ENCODE assay signal across 18 cellular contexts in the genomic region with DNA sequence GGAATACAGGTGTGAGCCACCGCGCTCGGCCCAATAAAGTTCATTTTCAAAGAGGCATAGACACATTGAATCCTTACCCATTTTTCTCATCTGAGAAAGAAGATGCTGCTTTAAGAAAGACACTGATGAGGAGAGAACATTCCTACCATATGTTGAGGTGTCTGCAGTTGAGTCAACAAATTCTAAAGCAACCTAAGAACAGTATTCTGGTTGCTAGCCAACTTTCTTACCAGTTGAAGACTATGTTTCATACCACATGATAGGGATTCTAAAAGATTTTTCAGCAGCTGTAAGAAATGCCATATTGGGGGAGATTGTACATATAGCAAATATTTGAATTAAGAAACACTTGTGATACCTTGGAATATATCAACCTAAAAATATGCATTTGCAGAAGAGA.
A peak's percentile ranks its signal among the peaks of the same experiment; 100 is the strongest.
DNase-seq lines count a peak whose midpoint lies in the region; ATAC-seq and TF ChIP-seq lines count a peak whose summit lies in the region.
"Had no signal": no experiment of that assay in that cellular context is flagged by ENCODE, and none has a peak within 500 bp of the region (broad histone marks: within the 10 kb centered on the region; RNA-seq: fewer than 3 reads in every experiment).

No MANE protein-coding gene starts in this region.

- peaks cover 0 to 7% of the 10 kb centered on the region in 2 donors for H3K9me3 Mint-ChIP-seq in stimulated activated naive CD8-positive, alpha-beta T cell treated with anti-CD3 and anti-CD28 coated beads, Interleukin-15, amount 100 ng/mL, for 72 hours

- TF ChIP-seq CTCF in fibroblast of mammary gland (conservative IDR thresholded peaks at IDR 0.05; ENCODE audit: control insufficient read depth, insufficient read depth, low read depth, low read length), result no peak

- peaks cover 12% of the 10 kb centered on the region for H3K27me3 Mint-ChIP-seq in stimulated activated naive CD8-positive, alpha-beta T cell treated with anti-CD3 and anti-CD28 coated beads, Interleukin-15, amount 100 ng/mL, for 72 hours

- no peak overlapping the region for H3K4me3 ChIP-seq in fibroblast of mammary gland (ENCODE audit: control insufficient read depth, low read depth, low read length)
- H3K4me3 ChIP-seq in skeletal muscle cell (ENCODE audit: low read depth, low read length), result no peak overlapping the region
- H3K4me3 ChIP-seq: HAP-1 had no signal

- no peak overlapping the region for H3K4me3 Mint-ChIP-seq in stimulated activated naive CD8-positive, alpha-beta T cell treated with anti-CD3 and anti-CD28 coated beads, Interleukin-15, amount 100 ng/mL, for 72 hours

- CTCF ChIA-PET in HEK293T (lab: Yijun Ruan, JAX), result no interaction called here

- H3K27ac Mint-ChIP-seq in stimulated activated naive CD8-positive, alpha-beta T cell treated with anti-CD3 and anti-CD28 coated beads, Interleukin-15, amount 100 ng/mL, for 72 hours, result no peak overlapping the region

- H3K4me1 Mint-ChIP-seq in stimulated activated naive CD8-positive, alpha-beta T cell treated with anti-CD3 and anti-CD28 coated beads, Interleukin-15, amount 100 ng/mL, for 72 hours, result no peaks in the 10 kb centered on the region

- no peak for ATAC-seq in HG03571 (IDR thresholded peaks at IDR 0.05; ENCODE audit: unreplicated experiment)
- ATAC-seq in stimulated activated naive CD8-positive, alpha-beta T cell treated with anti-CD3 and anti-CD28 coated beads, Interleukin-15, amount 100 ng/mL, for 72 hours, result no peak

- POLR2A ChIA-PET in HEK293T (lab: Yijun Ruan, JAX), result no interaction called here

- DNase-seq in HCEC 1CT (peak; percentile 83), amniotic epithelial cell (ENCODE audit: low read depth) (peak; percentile 88), fibroblast of mammary gland (ENCODE audit: low read depth) (peak; percentile 81), skeletal muscle cell (ENCODE audit: low read depth) (peak; percentile 72), NCI-H1694 (lab: John Stamatoyannopoulos, UW) (no peak), HEK293T (ENCODE audit: extremely low spot score) (no peak)
- DNase-seq in stimulated activated naive CD8-positive, alpha-beta T cell treated with anti-CD3 and anti-CD28 coated beads, Interleukin-15, amount 100 ng/mL, for 72 hours, result no peak
- DNase-seq: AML-193, DMS79 treated with DMSO at 0.1 percent for 48 hours, GDM1, NCI-H1092 treated with DMSO at 0.1 percent for 48 hours, NCI-H146, NCI-H2081 treated with DMSO at 0.1 percent for 48 hours, NCI-H510A, NCI-H774, SHP77 treated with DMSO at 0.1 percent for 48 hours had no signal

TF ChIP-seq in HEK293T, 16 proteins besides CTCF, POLR2A, EP300 and RAD21:
- TF ChIP-seq ARNT (IDR thresholded peaks at IDR 0.05), result no peak
- TF ChIP-seq FOXM1 (IDR thresholded peaks at IDR 0.05; ENCODE audit: borderline replicate concordance), result no peak
- no peak for TF ChIP-seq ZNF384 (IDR thresholded peaks at IDR 0.05)
- TF ChIP-seq BHLHE40 (IDR thresholded peaks at IDR 0.05; ENCODE audit: borderline replicate concordance), result no peak
- no peak for TF ChIP-seq L3MBTL2 (conservative IDR thresholded peaks at IDR 0.05)
- no peak for TF ChIP-seq NFRKB (IDR thresholded peaks at IDR 0.05)
- TF ChIP-seq FOXA1 (IDR thresholded peaks at IDR 0.05), result no peak

Comparison
In these comparisons a context has a peak if more than half of its experiments do, and no peak if none do; other contexts are left out.
1. DNase-seq: peak in HCEC 1CT (single experiment), amniotic epithelial cell (single experiment), fibroblast of mammary gland (single experiment) and skeletal muscle cell (single experiment); none in NCI-H1694 (single experiment), stimulated activated naive CD8-positive, alpha-beta T cell treated with anti-CD3 and anti-CD28 coated beads, Interleukin-15, amount 100 ng/mL, for 72 hours (0 of 2) and HEK293T (single experiment).